In genomic region chr11:64207247-64208085, GRCh38 we compare ENCODE assay signal across 8 cellular contexts. TPM values are rescaled to one million over a fixed set of nuclear protein-coding genes. Genes with fewer than 3 reads are reported as not detected.
DNase-seq lines count a peak whose midpoint lies in the region; ATAC-seq and TF ChIP-seq lines count a peak whose summit lies in the region.

No MANE protein-coding gene starts in this region.

- ATAC-seq in HG02798 (IDR thresholded peaks at IDR 0.05; ENCODE audit: poor library complexity, unreplicated experiment) (peak; percentile 53), left ventricle myocardium superior (peak; percentile 72)

- intact Hi-C loops in left ventricle myocardium superior (cut with micrococcal nuclease) = no loop called here

- DNase-seq in GM12865 (ENCODE audit: low read depth) (peak; percentile 91), RPMI8226 (peak; percentile 23), left ventricle myocardium superior (peak; percentile 78), NCI-H510A (lab: John Stamatoyannopoulos, UW) (no peak), NCI-H510A treated with DMSO at 0.1 percent for 48 hours (lab: John Stamatoyannopoulos, UW) (no peak)
- DNase-seq in activated gamma-delta T cell treated with anti-CD3 and anti-CD28 coated beads, Interleukin-2, amount 50 U/mL, for 16 hours (ENCODE audit: low read depth) = peak; percentile 74
- DNase-seq in stimulated activated CD4-positive, alpha-beta T cell treated with anti-CD3 and anti-CD28 coated beads, Interleukin-1b, Interleukin-23, amount 100 ng/mL, for 48 hours = peak; percentile 88

- H3K4me3 ChIP-seq in GM12865 (ENCODE audit: low read depth, low read length) = peak overlapping the region; percentile 65

- TF ChIP-seq CTCF in GM12865 (IDR thresholded peaks at IDR 0.05; ENCODE audit: insufficient read depth, low read depth, low read length, missing control alignments) = no peak

RNA-seq across cellular contexts. Expression of gene FERMT3, which starts 0.9 kb away (rescaled TPM):
- 6.9 TPM for total RNA-seq in left ventricle myocardium superior

RNA-seq across cellular contexts. Expression of gene TRPT1, which starts 18.5 kb away (rescaled TPM):
- 84.9 TPM for total RNA-seq in left ventricle myocardium superior

RNA-seq across cellular contexts. Expression of gene NUDT22, which starts 18.6 kb away (rescaled TPM):
- 73.9 TPM for total RNA-seq in left ventricle myocardium superior

RNA-seq across cellular contexts. Expression of gene STIP1, which starts 21.5 kb away (rescaled TPM):
- total RNA-seq in left ventricle myocardium superior = 127 TPM

RNA-seq across cellular contexts. Expression of gene DNAJC4, which starts 22.9 kb away (rescaled TPM):
- total RNA-seq in left ventricle myocardium superior = 59.1 TPM

Comparison
In these comparisons a context has a peak if more than half of its experiments do, and no peak if none do; other contexts are left out.
1. DNase-seq: peak in GM12865 (single experiment), RPMI8226 (single experiment), activated gamma-delta T cell treated with anti-CD3 and anti-CD28 coated beads, Interleukin-2, amount 50 U/mL, for 16 hours (single experiment), left ventricle myocardium superior (single experiment) and stimulated activated CD4-positive, alpha-beta T cell treated with anti-CD3 and anti-CD28 coated beads, Interleukin-1b, Interleukin-23, amount 100 ng/mL, for 48 hours (single experiment); none in NCI-H510A (single experiment) and NCI-H510A treated with DMSO at 0.1 percent for 48 hours (single experiment).